In genomic region chr19:6812612-6813011, GRCh38 we compare ENCODE assay signal across 21 cellular contexts. TPM values are rescaled to one million over a fixed set of nuclear protein-coding genes. Genes with fewer than 3 reads are reported as not detected.
DNase-seq lines count a peak whose midpoint lies in the region; ATAC-seq and TF ChIP-seq lines count a peak whose summit lies in the region.
"Had no signal": no experiment of that assay in that cellular context is flagged by ENCODE, and none has a peak within 500 bp of the region (broad histone marks: within the 10 kb centered on the region; RNA-seq: fewer than 3 reads in every experiment).

No MANE protein-coding gene starts in this region.

- H3K9me3 Mint-ChIP-seq in activated T-cell treated with anti-CD3 and anti-CD28 coated beads, Interleukin-2, amount 50 U/mL, for 72 hours = peaks cover 4% of the 10 kb centered on the region in 2 donors
- H3K9me3 Mint-ChIP-seq in activated T-cell treated with anti-CD3 and anti-CD28 coated beads, Interleukin-2, amount 50 U/mL, for 4 hours = peaks cover 9% of the 10 kb centered on the region
- H3K9me3 Mint-ChIP-seq in GM23338 = peaks cover 94% of the 10 kb centered on the region
- H3K9me3 Mint-ChIP-seq in central memory CD8-positive, alpha-beta T cell = no peaks in the 10 kb centered on the region

- H3K27me3 ChIP-seq in GM23338 (ENCODE audit: insufficient read depth) (no peaks in the 10 kb centered on the region), neutrophil (no peaks in the 10 kb centered on the region), aorta (ENCODE audit: control insufficient read depth in 1 of 2, insufficient read depth in 2 of 2, low read length in 1 of 2) (no peaks in the 10 kb centered on the region), uterus (no peaks in the 10 kb centered on the region)
- H3K27me3 ChIP-seq: BLaER1, foreskin keratinocyte, spleen, thyroid gland had no signal

- 86 to 93% methylated on average over 2 of the region's 2 CpGs for WGBS in aorta, 2 donors

- H3K27me3 Mint-ChIP-seq in activated T-cell treated with anti-CD3 and anti-CD28 coated beads, Interleukin-2, amount 50 U/mL, for 72 hours (ENCODE audit: low read depth) = no peaks in the 10 kb centered on the region
- no peaks in the 10 kb centered on the region for H3K27me3 Mint-ChIP-seq in activated T-cell treated with anti-CD3 and anti-CD28 coated beads, Interleukin-2, amount 50 U/mL, for 4 hours (ENCODE audit: low read depth)
- H3K27me3 Mint-ChIP-seq in GM23338 (ENCODE audit: insufficient read depth, low read depth, poor library complexity) = peaks cover 2% of the 10 kb centered on the region
- no peaks in the 10 kb centered on the region for H3K27me3 Mint-ChIP-seq in central memory CD8-positive, alpha-beta T cell
- H3K27me3 Mint-ChIP-seq: stimulated activated naive B cell treated with anti-CD40 and anti-IgM and Interleukin-4, amounts not matched to agents 10 μg/mL and 1 μg/mL and 100 μg/mL, for 72 hours had no signal

- DNase-seq in activated T-cell treated with anti-CD3 and anti-CD28 coated beads, Interleukin-2, amount 50 U/mL, for 72 hours = no peak
- DNase-seq in activated T-cell treated with anti-CD3 and anti-CD28 coated beads, Interleukin-2, amount 50 U/mL, for 4 hours = no peak
- DNase-seq in GM23338 (ENCODE audit: low spot score) (no peak), NCI-H187 treated with DMSO at 0.1 percent for 48 hours (lab: John Stamatoyannopoulos, UW) (no peak), aorta (no peak), uterus (no peak)
- DNase-seq in central memory CD8-positive, alpha-beta T cell (ENCODE audit: low spot score in 2 of 2) = no peak
- DNase-seq: activated effector memory CD4-positive, alpha-beta T cell treated with anti-CD3 and anti-CD28 coated beads, Interleukin-2, amount 50 U/mL, for 16 hours; effector CD8-positive, alpha-beta T cell; heart right ventricle; NCI-H1092 treated with DMSO at 0.1 percent for 48 hours; occipital lobe; spleen; stimulated activated CD4-positive, alpha-beta T cell treated with anti-CD3 and anti-CD28 coated beads, Interleukin-2, amount 100 ng/mL, for 48 hours; stimulated activated naive B cell treated with anti-CD40 and anti-IgM and Interleukin-4, amounts not matched to agents 10 μg/mL and 1 μg/mL and 100 μg/mL, for 72 hours; thyroid gland had no signal

- TF ChIP-seq CTCF in GM23338 (conservative IDR thresholded peaks at IDR 0.05; ENCODE audit: low read depth in 2 of 2) (no peak), neutrophil (IDR thresholded peaks at IDR 0.05) (no peak), uterus (IDR thresholded peaks at IDR 0.05) (no peak)

- intact Hi-C loops in aorta (cut with DNase I) = no loop called here
- intact Hi-C loops in uterus (cut with DNase I; ENCODE audit: low total_unique reads) = no loop called here

- peak overlapping the region; percentile 95; the same call in 1 of the 2 replicates for H2AFZ ChIP-seq in GM23338

- H3K27ac ChIP-seq in GM23338 (ENCODE audit: low read depth) (no peak overlapping the region), neutrophil (peak overlapping the region; percentile 42), aorta (ENCODE audit: low read depth in 1 of 2, low read length in 2 of 2) (no peak overlapping the region), uterus (no peak overlapping the region)
- H3K27ac ChIP-seq: BLaER1, foreskin keratinocyte, heart right ventricle, thyroid gland had no signal

- peaks cover 9 to 24% of the 10 kb centered on the region in 2 donors for H3K36me3 Mint-ChIP-seq in activated T-cell treated with anti-CD3 and anti-CD28 coated beads, Interleukin-2, amount 50 U/mL, for 72 hours (ENCODE audit: insufficient read depth in 2 of 2)
- peaks cover 28% of the 10 kb centered on the region for H3K36me3 Mint-ChIP-seq in activated T-cell treated with anti-CD3 and anti-CD28 coated beads, Interleukin-2, amount 50 U/mL, for 4 hours (ENCODE audit: insufficient read depth)
- peaks cover 39% of the 10 kb centered on the region for H3K36me3 Mint-ChIP-seq in GM23338 (ENCODE audit: low read depth)
- peaks cover 12% of the 10 kb centered on the region for H3K36me3 Mint-ChIP-seq in central memory CD8-positive, alpha-beta T cell (ENCODE audit: insufficient read depth)

- H3K79me2 ChIP-seq in GM23338 (replicated peaks; ENCODE audit: insufficient read depth) = no peaks in the 10 kb centered on the region

- H3K9me3 ChIP-seq in neutrophil (no peaks in the 10 kb centered on the region), aorta (ENCODE audit: control insufficient read depth, low read length) (peaks cover 4% of the 10 kb centered on the region), uterus (no peaks in the 10 kb centered on the region)
- H3K9me3 ChIP-seq: spleen, thyroid gland had no signal

- H3K4me1 Mint-ChIP-seq in activated T-cell treated with anti-CD3 and anti-CD28 coated beads, Interleukin-2, amount 50 U/mL, for 72 hours (ENCODE audit: low read depth) = peaks cover 67% of the 10 kb centered on the region
- H3K4me1 Mint-ChIP-seq in activated T-cell treated with anti-CD3 and anti-CD28 coated beads, Interleukin-2, amount 50 U/mL, for 4 hours (ENCODE audit: low read depth) = peaks cover 72% of the 10 kb centered on the region
- H3K4me1 Mint-ChIP-seq in GM23338 = no peaks in the 10 kb centered on the region
- peaks cover 58% of the 10 kb centered on the region for H3K4me1 Mint-ChIP-seq in central memory CD8-positive, alpha-beta T cell

- no peaks in the 10 kb centered on the region for H3K4me1 ChIP-seq in GM23338 (ENCODE audit: insufficient read depth)
- H3K4me1 ChIP-seq in neutrophil (ENCODE audit: control insufficient read depth in 1 of 2, insufficient read depth in 1 of 2, low read depth in 1 of 2, low read length in 1 of 2) = peaks cover 18 to 37% of the 10 kb centered on the region in 2 experiments
- H3K4me1 ChIP-seq in aorta (ENCODE audit: control insufficient read depth in 1 of 2, insufficient read depth in 2 of 2, low read length in 2 of 2) = no peaks in the 10 kb centered on the region
- H3K4me1 ChIP-seq in uterus = no peaks in the 10 kb centered on the region
- H3K4me1 ChIP-seq: foreskin keratinocyte, heart right ventricle, thyroid gland had no signal

- no peaks in the 10 kb centered on the region for H3K36me3 ChIP-seq in GM23338 (ENCODE audit: insufficient read depth)
- peaks cover 23% of the 10 kb centered on the region for H3K36me3 ChIP-seq in neutrophil
- H3K36me3 ChIP-seq in aorta (ENCODE audit: control insufficient read depth in 1 of 2, insufficient read depth in 2 of 2, low read length in 1 of 2) = no peaks in the 10 kb centered on the region
- H3K36me3 ChIP-seq in uterus = no peaks in the 10 kb centered on the region
- H3K36me3 ChIP-seq: heart right ventricle, thyroid gland had no signal

- H3K4me3 ChIP-seq in GM23338 (no peak overlapping the region), neutrophil (ENCODE audit: low read depth in 1 of 2, low read length in 1 of 2) (no peak overlapping the region), aorta (ENCODE audit: low read length in 2 of 2) (no peak overlapping the region), uterus (no peak overlapping the region)
- H3K4me3 ChIP-seq: BLaER1, heart right ventricle, spleen, thyroid gland had no signal

- H3K4me2 ChIP-seq in GM23338 = no peak overlapping the region
- H3K4me2 ChIP-seq: BLaER1 had no signal

- H4K20me1 ChIP-seq in GM23338 (replicated peaks; ENCODE audit: insufficient read depth) = no peaks in the 10 kb centered on the region; the same call in 1 of the 2 replicates

- H3K4me3 Mint-ChIP-seq in activated T-cell treated with anti-CD3 and anti-CD28 coated beads, Interleukin-2, amount 50 U/mL, for 72 hours = no peak overlapping the region
- no peak overlapping the region for H3K4me3 Mint-ChIP-seq in activated T-cell treated with anti-CD3 and anti-CD28 coated beads, Interleukin-2, amount 50 U/mL, for 4 hours
- H3K4me3 Mint-ChIP-seq in GM23338 = no peak overlapping the region
- H3K4me3 Mint-ChIP-seq in central memory CD8-positive, alpha-beta T cell = no peak overlapping the region

- ATAC-seq in activated T-cell treated with anti-CD3 and anti-CD28 coated beads, Interleukin-2, amount 50 U/mL, for 72 hours (replicated peaks in 1 of 2) = no peak
- no peak for ATAC-seq in activated T-cell treated with anti-CD3 and anti-CD28 coated beads, Interleukin-2, amount 50 U/mL, for 4 hours
- no peak for ATAC-seq in GM23338
- no peak for ATAC-seq in central memory CD8-positive, alpha-beta T cell (replicated peaks; ENCODE audit: extremely low read depth, poor library complexity, severe bottlenecking)
- ATAC-seq in aorta (ENCODE audit: low FRiP score) = no peak
- ATAC-seq: foreskin keratinocyte had no signal

- no peak for TF ChIP-seq POLR2A in uterus (IDR thresholded peaks at IDR 0.05)

- 0 out of 2 replicates have a peak, but pooled peaks cover 7% of the 10 kb centered on the region for H3K9me2 ChIP-seq in GM23338 (ENCODE audit: insufficient read depth)

- H3F3A ChIP-seq in GM23338 (replicated peaks; ENCODE audit: low read depth) = no peaks in the 10 kb centered on the region

- H3K27ac Mint-ChIP-seq in activated T-cell treated with anti-CD3 and anti-CD28 coated beads, Interleukin-2, amount 50 U/mL, for 72 hours = peak overlapping the region; percentile 45
- no peak overlapping the region for H3K27ac Mint-ChIP-seq in GM23338
- peak overlapping the region; percentile 71 for H3K27ac Mint-ChIP-seq in central memory CD8-positive, alpha-beta T cell (ENCODE audit: low read depth)
- H3K27ac Mint-ChIP-seq: stimulated activated naive B cell treated with anti-CD40 and anti-IgM and Interleukin-4, amounts not matched to agents 10 μg/mL and 1 μg/mL and 100 μg/mL, for 72 hours had no signal

TF ChIP-seq in GM23338, 12 proteins besides CTCF, POLR2A, EP300 and RAD21 (continues in another document):
- TF ChIP-seq EZH2 (IDR thresholded peaks at IDR 0.05; ENCODE audit: low read depth, unreplicated experiment) = no peak

RNA-seq across cellular contexts. Expression of gene VAV1, which starts 40.1 kb away (rescaled TPM):
- total RNA-seq in activated T-cell treated with anti-CD3 and anti-CD28 coated beads, Interleukin-2, amount 50 U/mL, for 72 hours = 100 to 1,000 TPM; 111 to 114 TPM
- total RNA-seq in activated T-cell treated with anti-CD3 and anti-CD28 coated beads, Interleukin-2, amount 50 U/mL, for 4 hours = 10 to 100 TPM; 65.7 to 75.6 (median 70.7) TPM
- 1.7 and 1.8 TPM in 2 replicates for total RNA-seq in GM23338 (2014; rRNA removed; shearing (Covaris generic))
- polyA plus RNA-seq in GM23338 (2016; fragmentation: Nextera tagmentation; extraction: Ambion mirVana) (0.82 and 1.0 TPM in 2 replicates), aorta (1 to 10 TPM; 1.9 to 9.9 TPM)
- total RNA-seq in aorta (10 to 100 TPM in 1 of 2 donors, 1 to 10 TPM in 1; 8.2 to 20.1 TPM), uterus (1 to 10 TPM in 3 of 4 donors, under 1 TPM in 1; 0.29 to 7.9 (median 4.6) TPM)
- total RNA-seq: IMR-90, lung microvascular endothelial cell had no signal
- polyA plus RNA-seq: IMR-90 had no signal

RNA-seq across cellular contexts. Expression of gene SH2D3A, which starts 45.4 kb away (rescaled TPM):
- 10 to 100 TPM; 19.9 to 24.5 TPM for total RNA-seq in activated T-cell treated with anti-CD3 and anti-CD28 coated beads, Interleukin-2, amount 50 U/mL, for 72 hours
- total RNA-seq in activated T-cell treated with anti-CD3 and anti-CD28 coated beads, Interleukin-2, amount 50 U/mL, for 4 hours = 10 to 100 TPM; 24.6 to 27.8 (median 27.4) TPM
- 25.6 and 38.4 TPM in 2 replicates for total RNA-seq in GM23338 (2014; rRNA removed; shearing (Covaris generic))
- polyA plus RNA-seq in GM23338 (2016; fragmentation: Nextera tagmentation; extraction: Ambion mirVana) = 20.7 and 24.6 TPM in 2 replicates
- 1 to 10 TPM in 1 of 2 donors, under 1 TPM in 1; 0.68 to 1.0 TPM for total RNA-seq in aorta
- polyA plus RNA-seq in aorta = 1 to 10 TPM in 1 of 2 donors, under 1 TPM in 1; 0.26 to 4.1 TPM
- total RNA-seq in uterus = 1 to 10 TPM in 2 of 4 donors, not detected in 2; 1.0 to 5.4 TPM
- total RNA-seq: occipital lobe had no signal
